Comparison of ENCODE assay signal across 23 cellular contexts in genomic region chr4:135492439-135492838, GRCh38.
"Had no signal": no experiment of that assay in that cellular context is flagged by ENCODE, and none has a peak within 500 bp of the region (broad histone marks: within the 10 kb centered on the region; RNA-seq: fewer than 3 reads in every experiment).

No MANE protein-coding gene starts in this region.

- H3K27ac Mint-ChIP-seq: naive thymus-derived CD8-positive, alpha-beta T cell; stimulated activated naive B cell treated with anti-CD40 and anti-IgM and Interleukin-4, amounts not matched to agents 10 μg/mL and 1 μg/mL and 100 μg/mL, for 72 hours; stimulated activated naive CD8-positive, alpha-beta T cell treated with anti-CD3 and anti-CD28 coated beads, Interleukin-15, amount 100 ng/mL, for 72 hours had no signal

- H3K27me3 Mint-ChIP-seq: naive thymus-derived CD8-positive, alpha-beta T cell; stimulated activated naive B cell treated with anti-CD40 and anti-IgM and Interleukin-4, amounts not matched to agents 10 μg/mL and 1 μg/mL and 100 μg/mL, for 72 hours; stimulated activated naive CD8-positive, alpha-beta T cell treated with anti-CD3 and anti-CD28 coated beads, Interleukin-15, amount 100 ng/mL, for 72 hours had no signal

- DNase-seq: cortex of kidney; dorsolateral prefrontal cortex; effector CD8-positive, alpha-beta T cell; gastrocnemius medialis; heart right ventricle; hypothalamus; islet precursor cell; mammary epithelial cell; mucosa of descending colon; naive thymus-derived CD8-positive, alpha-beta T cell; posterior cingulate gyrus; sigmoid colon; stimulated activated CD4-positive, alpha-beta T cell treated with anti-CD3 and anti-CD28 coated beads, Interleukin-2, amount 100 ng/mL, for 24 hours; stimulated activated CD4-positive, alpha-beta T cell treated with anti-CD3 and anti-CD28 coated beads, Interleukin-4, amount 100 ng/mL, for 4 hours; stimulated activated naive B cell treated with anti-CD40 and anti-IgM and Interleukin-4, amounts not matched to agents 10 μg/mL and 1 μg/mL and 100 μg/mL, for 72 hours; stimulated activated naive CD8-positive, alpha-beta T cell treated with anti-CD3 and anti-CD28 coated beads, Interleukin-15, amount 100 ng/mL, for 72 hours; testis; upper lobe of right lung had no signal

- H3K4me3 ChIP-seq: dorsolateral prefrontal cortex, esophagus muscularis mucosa, gastrocnemius medialis, heart right ventricle, mucosa of descending colon, sigmoid colon, skin epidermis, testis, tibial nerve, upper lobe of right lung had no signal

- H3K4me1 ChIP-seq: esophagus muscularis mucosa, gastrocnemius medialis, heart right ventricle, sigmoid colon, testis, tibial nerve, upper lobe of right lung had no signal

- H3K36me3 Mint-ChIP-seq: naive thymus-derived CD8-positive, alpha-beta T cell; stimulated activated naive B cell treated with anti-CD40 and anti-IgM and Interleukin-4, amounts not matched to agents 10 μg/mL and 1 μg/mL and 100 μg/mL, for 72 hours had no signal

- H3K27ac ChIP-seq: dorsolateral prefrontal cortex, epithelial cell of prostate, esophagus muscularis mucosa, gastrocnemius medialis, heart right ventricle, sigmoid colon, skin epidermis, testis, tibial nerve, upper lobe of right lung had no signal

- H3K4me1 Mint-ChIP-seq: naive thymus-derived CD8-positive, alpha-beta T cell; stimulated activated naive B cell treated with anti-CD40 and anti-IgM and Interleukin-4, amounts not matched to agents 10 μg/mL and 1 μg/mL and 100 μg/mL, for 72 hours; stimulated activated naive CD8-positive, alpha-beta T cell treated with anti-CD3 and anti-CD28 coated beads, Interleukin-15, amount 100 ng/mL, for 72 hours had no signal

- H3K27me3 ChIP-seq: dorsolateral prefrontal cortex, esophagus muscularis mucosa, gastrocnemius medialis, heart right ventricle, sigmoid colon, testis, tibial nerve, upper lobe of right lung had no signal

- ATAC-seq: gastrocnemius medialis; heart right ventricle; left lobe of liver; mucosa of descending colon; naive thymus-derived CD8-positive, alpha-beta T cell; stimulated activated naive B cell treated with anti-CD40 and anti-IgM and Interleukin-4, amounts not matched to agents 10 μg/mL and 1 μg/mL and 100 μg/mL, for 72 hours; stimulated activated naive CD8-positive, alpha-beta T cell treated with anti-CD3 and anti-CD28 coated beads, Interleukin-15, amount 100 ng/mL, for 72 hours; upper lobe of right lung had no signal

- H3K36me3 ChIP-seq: esophagus muscularis mucosa, gastrocnemius medialis, heart right ventricle, sigmoid colon, tibial nerve, upper lobe of right lung had no signal

- H3K4me3 Mint-ChIP-seq: naive thymus-derived CD8-positive, alpha-beta T cell; stimulated activated naive B cell treated with anti-CD40 and anti-IgM and Interleukin-4, amounts not matched to agents 10 μg/mL and 1 μg/mL and 100 μg/mL, for 72 hours; stimulated activated naive CD8-positive, alpha-beta T cell treated with anti-CD3 and anti-CD28 coated beads, Interleukin-15, amount 100 ng/mL, for 72 hours had no signal
